Comparison of ENCODE assay signal across 1 cellular context in the genomic region with DNA sequence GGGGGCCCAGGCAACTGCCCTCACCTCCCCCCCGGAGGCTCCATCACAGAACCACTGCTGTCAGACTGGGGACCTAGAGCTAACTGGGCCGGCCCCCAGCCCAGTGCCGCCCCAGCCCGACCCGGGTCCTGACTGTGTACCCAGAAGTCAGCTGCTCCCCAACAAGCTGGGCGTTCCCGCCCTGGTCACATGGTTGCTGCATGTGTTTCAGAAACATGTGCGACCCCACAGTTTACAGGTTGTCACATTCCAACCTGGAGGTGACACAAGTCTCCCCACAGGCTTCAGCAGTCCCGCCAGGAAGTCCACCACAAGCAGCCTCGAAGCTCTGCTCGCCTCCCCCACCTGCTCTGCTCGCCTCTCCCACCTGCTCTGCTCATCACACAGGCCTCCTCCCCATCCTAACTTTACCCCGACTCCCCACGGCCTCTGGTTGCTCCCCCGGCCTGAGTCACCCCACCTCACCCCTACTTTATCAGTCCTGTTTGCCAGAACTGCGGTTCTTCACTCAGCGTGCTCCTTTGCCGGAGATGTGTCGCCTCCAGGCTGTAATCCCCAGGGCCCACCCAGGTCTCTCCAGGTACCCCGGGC.
TF ChIP-seq lines count a peak whose summit lies in the region.

No MANE protein-coding gene starts in this region.

TF ChIP-seq in IMR-90, 13 proteins besides CTCF, POLR2A, EP300 and RAD21:
- TF ChIP-seq MAZ (IDR thresholded peaks at IDR 0.05; ENCODE audit: borderline replicate concordance, low read depth, low read length) (no peak), CEBPB (IDR thresholded peaks at IDR 0.05; ENCODE audit: low read depth, low read length) (no peak), BHLHE40 (IDR thresholded peaks at IDR 0.05; ENCODE audit: low read depth, low read length) (no peak), RCOR1 (IDR thresholded peaks at IDR 0.05; ENCODE audit: insufficient replicate concordance, low read length) (no peak), FOS (IDR thresholded peaks at IDR 0.05; ENCODE audit: low read depth, low read length) (no peak), SMC3 (IDR thresholded peaks at IDR 0.05; ENCODE audit: low read depth, low read length) (no peak)
- TF ChIP-seq, protein P1, sequence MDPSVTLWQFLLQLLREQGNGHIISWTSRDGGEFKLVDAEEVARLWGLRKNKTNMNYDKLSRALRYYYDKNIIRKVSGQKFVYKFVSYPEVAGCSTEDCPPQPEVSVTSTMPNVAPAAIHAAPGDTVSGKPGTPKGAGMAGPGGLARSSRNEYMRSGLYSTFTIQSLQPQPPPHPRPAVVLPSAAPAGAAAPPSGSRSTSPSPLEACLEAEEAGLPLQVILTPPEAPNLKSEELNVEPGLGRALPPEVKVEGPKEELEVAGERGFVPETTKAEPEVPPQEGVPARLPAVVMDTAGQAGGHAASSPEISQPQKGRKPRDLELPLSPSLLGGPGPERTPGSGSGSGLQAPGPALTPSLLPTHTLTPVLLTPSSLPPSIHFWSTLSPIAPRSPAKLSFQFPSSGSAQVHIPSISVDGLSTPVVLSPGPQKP (IDR thresholded peaks at IDR 0.05; ENCODE audit: borderline replicate concordance, low read depth, low read length): no peak
